ENCODE assay signal across 10 cellular contexts in genomic region chr13:48210178-48210577, GRCh38. TPM values are rescaled to one million over a fixed set of nuclear protein-coding genes. Genes with fewer than 3 reads are reported as not detected.
DNase-seq lines count a peak whose midpoint lies in the region; ATAC-seq, FAIRE-seq and TF ChIP-seq lines count a peak whose summit lies in the region.
"Had no signal": no experiment of that assay in that cellular context is flagged by ENCODE, and none has a peak within 500 bp of the region (broad histone marks: within the 10 kb centered on the region; RNA-seq: fewer than 3 reads in every experiment).

No MANE protein-coding gene starts in this region.

- no peak for TF ChIP-seq CTCF in GM06990 (IDR thresholded peaks at IDR 0.05; ENCODE audit: insufficient read depth, low read length, poor library complexity, severe bottlenecking)

- no peak overlapping the region for H3K27ac ChIP-seq in naive thymus-derived CD4-positive, alpha-beta T cell (ENCODE audit: low read depth, low read length)
- H3K27ac ChIP-seq: neural progenitor cell had no signal

- no peak overlapping the region for H3K4me3 Mint-ChIP-seq in naive thymus-derived CD4-positive, alpha-beta T cell
- H3K4me3 Mint-ChIP-seq: activated CD4-positive, alpha-beta T cell treated with anti-CD3 and anti-CD28 coated beads, Interleukin-2, amount 10 ng/mL, durations not matched to agents 24 days and 14 days; neural progenitor cell had no signal

- H3K27me3 Mint-ChIP-seq in naive thymus-derived CD4-positive, alpha-beta T cell: peaks cover 0 to 37% (median 0%) of the 10 kb centered on the region in 5 donors

- H3K36me3 ChIP-seq in GM06990 (ENCODE audit: control insufficient read depth, insufficient read depth, low read length): no peaks in the 10 kb centered on the region
- no peaks in the 10 kb centered on the region for H3K36me3 ChIP-seq in naive thymus-derived CD4-positive, alpha-beta T cell (ENCODE audit: control insufficient read depth in 2 of 3, insufficient read depth in 3 of 3, low read length in 3 of 3)
- H3K36me3 ChIP-seq: neural progenitor cell had no signal

- intact Hi-C loops in naive thymus-derived CD4-positive, alpha-beta T cell (cut with micrococcal nuclease): no loop called here

- POLR2A ChIA-PET in naive thymus-derived CD4-positive, alpha-beta T cell (lab: Charles Lee): interaction anchor here (0.6 to 1.1 kb wide), 2 partner anchors 12 to 222 kb away, joined by 3 to 4 read pairs; no protein-coding TSS in a partner anchor

- no peaks in the 10 kb centered on the region for H3K9me3 ChIP-seq in naive thymus-derived CD4-positive, alpha-beta T cell (ENCODE audit: control insufficient read depth in 2 of 3, low read length in 3 of 3)

- peaks cover 0 to 17% (median 10%) of the 10 kb centered on the region in 11 donors for H3K9me3 Mint-ChIP-seq in naive thymus-derived CD4-positive, alpha-beta T cell

- DNase-seq in GM06990 (ENCODE audit: extremely low read depth, insufficient read length) (peak; percentile 24), amniotic epithelial cell (ENCODE audit: low read depth) (peak; percentile 88), NCI-H1694 treated with DMSO at 0.1 percent for 48 hours (lab: John Stamatoyannopoulos, UW) (no peak), midbrain (lab: John Stamatoyannopoulos, UW) (no peak), D341Med (ENCODE audit: low spot score) (no peak), urothelium cell line (ENCODE audit: low spot score) (no peak)
- DNase-seq in naive thymus-derived CD4-positive, alpha-beta T cell: no peak
- DNase-seq: activated CD4-positive, alpha-beta T cell treated with anti-CD3 and anti-CD28 coated beads, Interleukin-2, amount 10 ng/mL, durations not matched to agents 24 days and 14 days had no signal

- FAIRE-seq in urothelium cell line (lab: Jason Lieb, UNC): no peak

- peak; percentile 58 for ATAC-seq in HG02973 (IDR thresholded peaks at IDR 0.05; ENCODE audit: unreplicated experiment)
- peak; percentile 54 for ATAC-seq in naive thymus-derived CD4-positive, alpha-beta T cell

- peaks cover 0 to 27% (median 19%) of the 10 kb centered on the region in 7 donors for H3K4me1 Mint-ChIP-seq in naive thymus-derived CD4-positive, alpha-beta T cell
- H3K4me1 Mint-ChIP-seq: neural progenitor cell had no signal

- H3K27me3 ChIP-seq in GM06990 (replicated peaks; ENCODE audit: control insufficient read depth, insufficient read depth, low read length): no peaks in the 10 kb centered on the region
- no peaks in the 10 kb centered on the region for H3K27me3 ChIP-seq in naive thymus-derived CD4-positive, alpha-beta T cell (ENCODE audit: control insufficient read depth in 2 of 2, insufficient read depth in 2 of 2, low read length in 2 of 2)
- H3K27me3 ChIP-seq: neural progenitor cell had no signal

- peaks cover 0 to 6% (median 4%) of the 10 kb centered on the region in 5 donors for H3K36me3 Mint-ChIP-seq in naive thymus-derived CD4-positive, alpha-beta T cell
- H3K36me3 Mint-ChIP-seq: neural progenitor cell had no signal

- H3K4me3 ChIP-seq in GM06990 (replicated peaks; ENCODE audit: low read depth, low read length): no peak overlapping the region
- no peak overlapping the region for H3K4me3 ChIP-seq in naive thymus-derived CD4-positive, alpha-beta T cell (ENCODE audit: low read length)
- H3K4me3 ChIP-seq: neural progenitor cell had no signal

- H3K4me1 ChIP-seq in naive thymus-derived CD4-positive, alpha-beta T cell (ENCODE audit: control insufficient read depth in 2 of 2, insufficient read depth in 2 of 2, low read length in 2 of 2): peaks cover 0 to 12% of the 10 kb centered on the region in 2 donors
- H3K4me1 ChIP-seq: neural progenitor cell had no signal

- CTCF ChIA-PET in naive thymus-derived CD4-positive, alpha-beta T cell (lab: Charles Lee): no interaction called here

- peak overlapping the region in 1 of 9 donors; percentile 37 for H3K27ac Mint-ChIP-seq in naive thymus-derived CD4-positive, alpha-beta T cell
- H3K27ac Mint-ChIP-seq: activated CD4-positive, alpha-beta T cell treated with anti-CD3 and anti-CD28 coated beads, Interleukin-2, amount 10 ng/mL, durations not matched to agents 24 days and 14 days; neural progenitor cell had no signal

RNA-seq across cellular contexts. Expression of gene ITM2B, which starts 22.8 kb away (rescaled TPM):
- 100 to 1,000 TPM; 190 to 733 (median 412) TPM for total RNA-seq in naive thymus-derived CD4-positive, alpha-beta T cell
- polyA plus RNA-seq in naive thymus-derived CD4-positive, alpha-beta T cell: 1,000 to 10,000 TPM; 1,112 to 1,479 TPM

Comparison
In these comparisons a context has a peak if more than half of its experiments do, and no peak if none do; other contexts are left out.
1. DNase-seq: peak in GM06990 (single experiment) and amniotic epithelial cell (single experiment); none in naive thymus-derived CD4-positive, alpha-beta T cell (0 of 9), NCI-H1694 treated with DMSO at 0.1 percent for 48 hours (single experiment), midbrain (single experiment), D341Med (single experiment) and urothelium cell line (single experiment).